In the genomic region with DNA sequence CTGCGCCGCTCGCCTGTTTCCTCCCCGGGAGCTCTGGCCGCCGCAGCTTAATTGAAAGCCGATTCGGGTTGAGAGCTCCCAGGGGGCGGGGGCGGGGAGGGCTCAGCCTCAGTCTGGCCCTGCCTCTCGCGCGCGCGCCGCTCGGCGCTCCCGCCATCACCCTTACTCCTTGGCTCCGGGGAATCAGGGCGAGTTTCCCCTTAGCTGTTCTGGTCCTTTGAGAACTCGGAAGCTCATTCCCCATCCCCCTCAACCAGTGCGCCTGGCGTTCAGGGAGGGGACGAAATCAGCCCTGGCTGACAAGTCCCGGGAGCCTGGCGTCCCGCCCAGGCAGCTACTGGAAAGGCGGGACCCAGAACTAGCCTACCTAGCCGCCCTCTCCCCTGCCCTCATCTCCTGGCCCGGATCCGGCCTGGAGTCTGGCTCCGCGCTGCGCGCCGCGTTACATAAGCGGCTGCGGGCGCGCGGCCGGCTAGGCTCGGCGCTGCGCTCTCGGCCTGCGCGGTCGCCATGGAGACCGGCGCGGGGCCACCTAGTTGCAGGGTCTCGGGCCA, we compare ENCODE assay signal across 11 cellular contexts. TPM values are rescaled to one million over a fixed set of nuclear protein-coding genes. Genes with fewer than 3 reads are reported as not detected.
DNase-seq lines count a peak whose midpoint lies in the region; ATAC-seq lines count a peak whose summit lies in the region.
"Had no signal": no experiment of that assay in that cellular context is flagged by ENCODE, and none has a peak within 500 bp of the region (broad histone marks: within the 10 kb centered on the region; RNA-seq: fewer than 3 reads in every experiment).

No MANE protein-coding gene starts in this region.

- peak; percentile 67 to 84 for DNase-seq in NCI-H446 (lab: John Stamatoyannopoulos, UW)
- DNase-seq in kidney glomerular epithelial cell (lab: John Stamatoyannopoulos, UW) = no peak
- DNase-seq in GM19240 (ENCODE audit: insufficient read length, low spot score) = no peak
- DNase-seq: sigmoid colon had no signal

- H3K36me3 ChIP-seq in HUES64 (ENCODE audit: insufficient read depth, low read length) (no peaks in the 10 kb centered on the region), endocrine pancreas (ENCODE audit: control insufficient read depth, insufficient read depth, low read length) (no peaks in the 10 kb centered on the region), skeletal muscle satellite cell (ENCODE audit: insufficient read depth, low read length) (no peaks in the 10 kb centered on the region)
- H3K36me3 ChIP-seq: sigmoid colon, tibial nerve had no signal

- H3K4me1 ChIP-seq in HUES64 (ENCODE audit: insufficient read depth, low read length) (0 out of 2 replicates have a peak, but pooled peaks cover 3% of the 10 kb centered on the region), endocrine pancreas (ENCODE audit: control insufficient read depth, insufficient read depth, low read length) (no peaks in the 10 kb centered on the region), skeletal muscle satellite cell (ENCODE audit: control insufficient read depth, insufficient read depth, low read length) (no peaks in the 10 kb centered on the region)

- peak overlapping the region; percentile 55 for H3K4me3 ChIP-seq in HUES64 (ENCODE audit: low read length)
- no peak overlapping the region for H3K4me3 ChIP-seq in endocrine pancreas (ENCODE audit: control insufficient read depth, insufficient read depth, low read length)
- H3K4me3 ChIP-seq in skeletal muscle satellite cell (ENCODE audit: low read length) = no peak overlapping the region
- H3K4me3 ChIP-seq: sigmoid colon, tibial nerve had no signal

- ATAC-seq in GM21717 (IDR thresholded peaks at IDR 0.05; ENCODE audit: unreplicated experiment) = no peak

- H3K9ac ChIP-seq in HUES64 (ENCODE audit: low read depth, low read length) (no peak overlapping the region), endocrine pancreas (ENCODE audit: control insufficient read depth, insufficient read depth, low read length) (peak overlapping the region; percentile 73), skeletal muscle satellite cell (ENCODE audit: low read depth, low read length) (no peak overlapping the region)

- H3K9me3 ChIP-seq in HUES64 (ENCODE audit: insufficient read depth, low read depth, low read length) (no peaks in the 10 kb centered on the region), endocrine pancreas (ENCODE audit: control insufficient read depth, low read length) (no peaks in the 10 kb centered on the region), skeletal muscle satellite cell (replicated peaks; ENCODE audit: low read length) (no peaks in the 10 kb centered on the region)
- H3K9me3 ChIP-seq: sigmoid colon, tibial nerve had no signal

- H3K27me3 ChIP-seq in HUES64 (ENCODE audit: insufficient read depth, low read length) (peaks cover 98% of the 10 kb centered on the region), endocrine pancreas (ENCODE audit: control insufficient read depth, insufficient read depth, low read length) (no peaks in the 10 kb centered on the region), skeletal muscle satellite cell (ENCODE audit: control insufficient read depth, insufficient read depth, low read length) (peaks cover 74% of the 10 kb centered on the region)

- no peak overlapping the region for H3K27ac ChIP-seq in HUES64 (ENCODE audit: low read depth, low read length)
- H3K27ac ChIP-seq: sigmoid colon, tibial nerve had no signal

- WGBS in HUES64 = under 1% methylated on average over 55 of the region's 55 CpGs

- H3K4me2 ChIP-seq in skeletal muscle satellite cell (ENCODE audit: low read length) = peak overlapping the region; percentile 37

RNA-seq across cellular contexts. Expression of a gene that starts 2.8 kb away (rescaled TPM):
- 5.5 TPM for polyA plus RNA-seq in HUES64 (2013, experiment 1 of 2)
- polyA plus RNA-seq in HUES64 (2013, experiment 2 of 2) = 8.4 TPM
- under 0.01 and 0.22 TPM in 2 replicates for total RNA-seq in skeletal muscle satellite cell (2012; rRNA removed)
- total RNA-seq: activated T-helper 1 cell treated with anti-CD3 and anti-CD28 coated beads, Interleukin-12 subunit alpha, Interleukin-12 subunit beta, Interleukin-2, Interleukin-4 antibody, amounts not matched to agents 30 ng/mL and 10 ng/mL and 1 ng/mL, durations not matched to agents 14 hours and 24 hours and 36 hours had no signal

RNA-seq across cellular contexts. Expression of a gene that starts 23.1 kb away (rescaled TPM):
- polyA plus RNA-seq in HUES64 (2013, experiment 1 of 2) = 1.8 TPM
- 2.2 TPM for polyA plus RNA-seq in HUES64 (2013, experiment 2 of 2)
- 0.22 and 0.51 TPM in 2 replicates for total RNA-seq in skeletal muscle satellite cell (2012; rRNA removed)
- total RNA-seq: fibroblast of villous mesenchyme had no signal

RNA-seq across cellular contexts. Expression of a gene that starts 58.0 kb away (rescaled TPM):
- polyA plus RNA-seq in HUES64 (2013, experiment 1 of 2) = 28.4 TPM
- polyA plus RNA-seq in HUES64 (2013, experiment 2 of 2) = 28.2 TPM
- 12.2 and 16.8 TPM in 2 replicates for total RNA-seq in skeletal muscle satellite cell (2012; rRNA removed)

RNA-seq across cellular contexts. Expression of a gene that starts 59.8 kb away (rescaled TPM):
- 10.5 TPM for polyA plus RNA-seq in HUES64 (2013, experiment 1 of 2)
- polyA plus RNA-seq in HUES64 (2013, experiment 2 of 2) = 9.1 TPM
- total RNA-seq in skeletal muscle satellite cell (2012; rRNA removed) = 16.7 and 20.5 TPM in 2 replicates

Comparison
In these comparisons a context has a peak if more than half of its experiments do, and no peak if none do; other contexts are left out.
1. DNase-seq: peak in NCI-H446 (2 of 2); none in kidney glomerular epithelial cell (single experiment) and GM19240 (single experiment).